In the genomic region with DNA sequence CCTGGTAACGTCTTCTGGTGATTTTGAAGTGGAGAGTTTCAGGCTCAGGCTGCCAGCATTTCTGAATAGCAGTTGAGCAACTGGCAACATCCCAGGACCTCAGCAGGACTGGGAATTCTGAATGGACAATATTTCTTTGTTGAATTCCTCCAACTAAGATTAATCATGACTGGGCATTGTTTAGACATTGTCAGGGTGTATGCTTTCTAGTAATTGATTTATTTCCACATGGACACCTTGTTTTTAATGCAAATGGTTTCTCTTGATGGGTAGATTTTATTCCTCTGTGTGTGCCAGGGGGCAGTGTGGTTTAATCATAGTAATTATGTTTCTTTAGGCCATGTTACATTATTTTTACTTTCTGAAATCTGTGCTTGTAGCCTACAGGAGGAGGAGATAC, we compare ENCODE assay signal across 11 cellular contexts.
DNase-seq lines count a peak whose midpoint lies in the region; ATAC-seq and TF ChIP-seq lines count a peak whose summit lies in the region.
"Had no signal": no experiment of that assay in that cellular context is flagged by ENCODE, and none has a peak within 500 bp of the region (broad histone marks: within the 10 kb centered on the region; RNA-seq: fewer than 3 reads in every experiment).

No MANE protein-coding gene starts in this region.

- no peak for ATAC-seq in HG03095 (IDR thresholded peaks at IDR 0.05; ENCODE audit: unreplicated experiment)

- no peaks in the 10 kb centered on the region for H3K4me1 ChIP-seq in fibroblast of lung (ENCODE audit: control insufficient read depth, extremely low read depth, insufficient read depth, low read length)
- peaks cover 7% of the 10 kb centered on the region for H3K4me1 ChIP-seq in neural progenitor cell

- H3K27me3 ChIP-seq in fibroblast of lung (ENCODE audit: control insufficient read depth, insufficient read depth, low read length) = no peaks in the 10 kb centered on the region
- H3K27me3 ChIP-seq in neural progenitor cell = no peaks in the 10 kb centered on the region

- peaks cover 34% of the 10 kb centered on the region for H3K4me1 Mint-ChIP-seq in neural progenitor cell
- no peaks in the 10 kb centered on the region for H3K4me1 Mint-ChIP-seq in activated CD4-positive, alpha-beta T cell treated with anti-CD3 and anti-CD28 coated beads, Interleukin-2, amount 10 ng/mL, durations not matched to agents 24 days and 14 days
- H3K4me1 Mint-ChIP-seq: activated B cell treated with CpG ODN at 0.5 μM for 24 hours had no signal

- H4K20me1 ChIP-seq in fibroblast of lung (ENCODE audit: control insufficient read depth, extremely low read depth, insufficient read depth, low read length) = no peaks in the 10 kb centered on the region
- no peaks in the 10 kb centered on the region for H4K20me1 ChIP-seq in neural progenitor cell (ENCODE audit: low read depth)

- H3K4me3 ChIP-seq in fibroblast of lung (replicated peaks in 1 of 4; ENCODE audit: control extremely low read depth in 1 of 4, insufficient read depth in 1 of 4, low read depth in 3 of 4, low read length in 4 of 4) (no peak overlapping the region), neural progenitor cell (no peak overlapping the region)

- no peak overlapping the region for H3K4me3 Mint-ChIP-seq in neural progenitor cell
- H3K4me3 Mint-ChIP-seq in activated CD4-positive, alpha-beta T cell treated with anti-CD3 and anti-CD28 coated beads, Interleukin-2, amount 10 ng/mL, durations not matched to agents 24 days and 14 days = no peak overlapping the region
- H3K4me3 Mint-ChIP-seq: activated B cell treated with CpG ODN at 0.5 μM for 24 hours had no signal

- POLR2A ChIA-PET in GM10248 (lab: Yijun Ruan, JAX) = no interaction called here

- peaks cover 5% of the 10 kb centered on the region for H3K9me3 Mint-ChIP-seq in neural progenitor cell
- H3K9me3 Mint-ChIP-seq in activated CD4-positive, alpha-beta T cell treated with anti-CD3 and anti-CD28 coated beads, Interleukin-2, amount 10 ng/mL, durations not matched to agents 24 days and 14 days = no peaks in the 10 kb centered on the region
- H3K9me3 Mint-ChIP-seq: activated B cell treated with CpG ODN at 0.5 μM for 24 hours had no signal

- CTCF ChIA-PET in GM10248 (lab: Yijun Ruan, JAX) = interaction anchor here (0.9 kb wide), 1 partner anchor 16 kb away, joined by 3 read pairs; no protein-coding TSS in a partner anchor

- no peaks in the 10 kb centered on the region for H3F3A ChIP-seq in neural progenitor cell (ENCODE audit: low read depth)

- TF ChIP-seq CTCF in fibroblast of lung (conservative IDR thresholded peaks at IDR 0.05 in 1 of 2, IDR thresholded peaks at IDR 0.05 in 1 of 2; ENCODE audit: low read depth in 1 of 2, low read length in 2 of 2) (no peak), neural progenitor cell (IDR thresholded peaks at IDR 0.05) (peak; percentile 21), GM10248 (IDR thresholded peaks at IDR 0.05; ENCODE audit: control extremely low read depth, extremely low read depth, low read depth, missing control alignments) (no peak)

- DNase-seq in ACHN (peak; percentile 1), NCI-H2227 treated with DMSO at 0.1 percent for 48 hours (lab: John Stamatoyannopoulos, UW) (peak; percentile 37), fibroblast of lung (ENCODE audit: low read depth in 2 of 2) (peak; percentile 11 to 80), neural progenitor cell (ENCODE audit: low spot score) (no peak), GM10248 (ENCODE audit: extremely low spot score) (no peak)
- no peak for DNase-seq in activated CD4-positive, alpha-beta T cell treated with anti-CD3 and anti-CD28 coated beads, Interleukin-2, amount 10 ng/mL, durations not matched to agents 24 days and 14 days
- DNase-seq in activated naive CD4-positive, alpha-beta T cell treated with Interleukin-2 at 50 U/mL for 16 hours = no peak
- DNase-seq: activated B cell treated with CpG ODN at 0.5 μM for 24 hours, DND-41, NCI-H1417 treated with DMSO at 0.1 percent for 48 hours had no signal

- H3K9me3 ChIP-seq in fibroblast of lung (ENCODE audit: control insufficient read depth, insufficient read depth, low read depth, low read length) (no peaks in the 10 kb centered on the region), neural progenitor cell (ENCODE audit: low read depth) (no peaks in the 10 kb centered on the region)

- H3K27me3 Mint-ChIP-seq in neural progenitor cell (ENCODE audit: insufficient read depth, low read depth) = no peaks in the 10 kb centered on the region
- H3K27me3 Mint-ChIP-seq in activated CD4-positive, alpha-beta T cell treated with anti-CD3 and anti-CD28 coated beads, Interleukin-2, amount 10 ng/mL, durations not matched to agents 24 days and 14 days = no peaks in the 10 kb centered on the region
- H3K27me3 Mint-ChIP-seq: activated B cell treated with CpG ODN at 0.5 μM for 24 hours had no signal

- H3K79me2 ChIP-seq in fibroblast of lung (ENCODE audit: control insufficient read depth, insufficient read depth, low read length) (no peaks in the 10 kb centered on the region), neural progenitor cell (ENCODE audit: low read depth) (no peaks in the 10 kb centered on the region)

- no peak overlapping the region for H3K27ac Mint-ChIP-seq in neural progenitor cell
- H3K27ac Mint-ChIP-seq in activated CD4-positive, alpha-beta T cell treated with anti-CD3 and anti-CD28 coated beads, Interleukin-2, amount 10 ng/mL, durations not matched to agents 24 days and 14 days = no peak overlapping the region
- H3K27ac Mint-ChIP-seq: activated B cell treated with CpG ODN at 0.5 μM for 24 hours had no signal

- no peaks in the 10 kb centered on the region for H3K36me3 Mint-ChIP-seq in neural progenitor cell
- no peaks in the 10 kb centered on the region for H3K36me3 Mint-ChIP-seq in activated CD4-positive, alpha-beta T cell treated with anti-CD3 and anti-CD28 coated beads, Interleukin-2, amount 10 ng/mL, durations not matched to agents 24 days and 14 days (ENCODE audit: low read depth)

- H3K27ac ChIP-seq in fibroblast of lung (ENCODE audit: insufficient read depth, low read length) (no peak overlapping the region), neural progenitor cell (no peak overlapping the region)

- H3K4me2 ChIP-seq in fibroblast of lung (ENCODE audit: extremely low read depth, insufficient read depth, low read length) (no peak overlapping the region), neural progenitor cell (no peak overlapping the region)

- in situ Hi-C loops in ACHN (cut with HindIII; ENCODE audit: low pct_ligation_motif_present, low pct_unique_long_range_greater_than_20kb, low sequenced_read_pairs) = no loop called here

- intact Hi-C loops in activated CD4-positive, alpha-beta T cell treated with anti-CD3 and anti-CD28 coated beads, Interleukin-2, amount 10 ng/mL, durations not matched to agents 24 days and 14 days (cut with micrococcal nuclease) = no loop called here

- H2AFZ ChIP-seq in fibroblast of lung (ENCODE audit: low read length) = no peak overlapping the region
- no peak overlapping the region for H2AFZ ChIP-seq in neural progenitor cell (replicated peaks)

- no peak overlapping the region for H3K9ac ChIP-seq in fibroblast of lung (ENCODE audit: insufficient read depth, low read length)
- H3K9ac ChIP-seq in neural progenitor cell = no peak overlapping the region

- no peaks in the 10 kb centered on the region for H3K36me3 ChIP-seq in fibroblast of lung (ENCODE audit: control insufficient read depth, insufficient read depth, low read length)
- H3K36me3 ChIP-seq in neural progenitor cell = no peaks in the 10 kb centered on the region

Comparison
In these comparisons a context has a peak if more than half of its experiments do, and no peak if none do; other contexts are left out.
1. DNase-seq: peak in ACHN (single experiment), NCI-H2227 treated with DMSO at 0.1 percent for 48 hours (single experiment) and fibroblast of lung (2 of 2); none in neural progenitor cell (single experiment), GM10248 (single experiment), activated CD4-positive, alpha-beta T cell treated with anti-CD3 and anti-CD28 coated beads, Interleukin-2, amount 10 ng/mL, durations not matched to agents 24 days and 14 days (single experiment) and activated naive CD4-positive, alpha-beta T cell treated with Interleukin-2 at 50 U/mL for 16 hours (single experiment).